12 cellular contexts compared by ENCODE assay signal in the genomic region with DNA sequence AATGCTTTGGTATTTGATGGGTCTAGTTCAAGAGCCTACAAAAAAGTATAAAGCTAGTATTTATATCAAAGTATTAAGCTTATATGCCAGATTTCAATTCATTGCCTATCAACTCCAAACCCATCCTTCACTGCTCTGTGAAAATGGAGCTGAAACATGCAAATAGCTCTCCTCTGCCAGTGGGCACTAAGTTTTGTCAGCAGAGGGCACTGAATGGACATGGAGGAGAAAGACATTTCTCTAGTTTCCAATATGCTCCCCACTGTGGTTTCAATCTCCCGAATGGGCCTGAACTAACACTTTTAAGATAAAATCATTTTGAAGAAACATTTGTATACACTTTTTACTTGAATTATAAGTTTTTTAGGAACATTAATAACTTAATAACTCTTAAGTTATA. TPM values are rescaled to one million over a fixed set of nuclear protein-coding genes. Genes with fewer than 3 reads are reported as not detected.
DNase-seq lines count a peak whose midpoint lies in the region; ATAC-seq, FAIRE-seq and TF ChIP-seq lines count a peak whose summit lies in the region.
"Had no signal": no experiment of that assay in that cellular context is flagged by ENCODE, and none has a peak within 500 bp of the region (broad histone marks: within the 10 kb centered on the region; RNA-seq: fewer than 3 reads in every experiment).

No MANE protein-coding gene starts in this region.

- in situ Hi-C loops in KBM-7 (cut with MboI; ENCODE audit: low pct_unique_long_range_greater_than_20kb, low sequenced_read_pairs) = no loop called here

- TF ChIP-seq EP300 in A549 (IDR thresholded peaks at IDR 0.05) = no peak

- ATAC-seq in A549 (peak; percentile 49 to 50; a peak in 1 of 6 replicates), HG03139 (IDR thresholded peaks at IDR 0.05; ENCODE audit: unreplicated experiment) (no peak)

- CTCF ChIA-PET in A549 (lab: Yijun Ruan, JAX) = interaction anchor here (0.6 to 1.1 kb wide), 5 partner anchors 9 to 622 kb away, joined by 3 to 4 read pairs (median 3); no protein-coding TSS in a partner anchor
- CTCF ChIA-PET in RWPE1 (lab: Yijun Ruan, JAX) = interaction anchor here (0.7 kb wide), 1 partner anchor 680 kb away, joined by 3 read pairs; no protein-coding TSS in a partner anchor

- H3K4me2 ChIP-seq in A549 = no peak overlapping the region

- peak in 1 of 2 experiments; percentile 11 for DNase-seq in A549 (ENCODE audit: low read depth in 1 of 2, low spot score in 1 of 2)
- peak; percentile 28 for DNase-seq in GM03348 (ENCODE audit: low spot score)
- DNase-seq in RWPE1 (ENCODE audit: low spot score) = no peak
- peak; percentile 15 for DNase-seq in fibroblast of mammary gland (ENCODE audit: low read depth)
- DNase-seq in KBM-7 = no peak
- DNase-seq in stimulated activated CD4-positive, alpha-beta T cell treated with anti-CD3 and anti-CD28 coated beads, Interleukin-1b, Interleukin-23, amount 100 ng/mL, for 48 hours = no peak
- no peak for DNase-seq in T-helper 2 cell
- DNase-seq: activated T-cell treated with anti-CD3 and anti-CD28 coated beads for 4 hours, ovary had no signal

- TF ChIP-seq CTCF in A549 (IDR thresholded peaks at IDR 0.05) = no peak; the same call in 2 of the 3 replicates
- TF ChIP-seq CTCF in RWPE1 (conservative IDR thresholded peaks at IDR 0.05; ENCODE audit: low read depth) = peak; percentile 20; the same call in 1 of the 2 replicates
- peak; percentile 21 for TF ChIP-seq CTCF in fibroblast of mammary gland (conservative IDR thresholded peaks at IDR 0.05; ENCODE audit: control insufficient read depth, insufficient read depth, low read depth, low read length)

- no peak overlapping the region for H3K4me3 ChIP-seq in A549
- H3K4me3 ChIP-seq in fibroblast of mammary gland (ENCODE audit: control insufficient read depth, low read depth, low read length) = no peak overlapping the region
- H3K4me3 ChIP-seq: ovary, thoracic aorta had no signal

- no peak overlapping the region for H3K27ac ChIP-seq in A549
- H3K27ac ChIP-seq in RWPE1 = no peak overlapping the region
- H3K27ac ChIP-seq: ovary, thoracic aorta had no signal

- TF ChIP-seq RAD21 in A549 (conservative IDR thresholded peaks at IDR 0.05 in 1 of 2, IDR thresholded peaks at IDR 0.05 in 1 of 2) = peak; percentile 21 to 41; a peak in 2 of 5 replicates

- WGBS in A549 (ENCODE audit: missing lambda C conversion rate) = 82% methylated on average over 1 of the region's 1 CpG

- H3K4me1 ChIP-seq in A549 = no peaks in the 10 kb centered on the region

- no peak for FAIRE-seq in A549 (lab: Jason Lieb, UNC)
- FAIRE-seq: HTR-8/SVneo had no signal

- POLR2A ChIA-PET in A549 (lab: Yijun Ruan, JAX) (no interaction called here), RWPE1 (lab: Yijun Ruan, JAX; ENCODE audit: low non-redundant PET) (no interaction called here)

- no peak for TF ChIP-seq POLR2A in A549 (IDR thresholded peaks at IDR 0.05; ENCODE audit: low read length)

- H3K9me3 ChIP-seq in A549 = no peaks in the 10 kb centered on the region
- H3K9me3 ChIP-seq: ovary, thoracic aorta had no signal

TF ChIP-seq in A549, 52 proteins besides CTCF, POLR2A, EP300 and RAD21 (continues in another document):
- TF ChIP-seq BHLHE40 (IDR thresholded peaks at IDR 0.05; ENCODE audit: low read depth, low read length) = no peak
- TF ChIP-seq, protein P1, sequence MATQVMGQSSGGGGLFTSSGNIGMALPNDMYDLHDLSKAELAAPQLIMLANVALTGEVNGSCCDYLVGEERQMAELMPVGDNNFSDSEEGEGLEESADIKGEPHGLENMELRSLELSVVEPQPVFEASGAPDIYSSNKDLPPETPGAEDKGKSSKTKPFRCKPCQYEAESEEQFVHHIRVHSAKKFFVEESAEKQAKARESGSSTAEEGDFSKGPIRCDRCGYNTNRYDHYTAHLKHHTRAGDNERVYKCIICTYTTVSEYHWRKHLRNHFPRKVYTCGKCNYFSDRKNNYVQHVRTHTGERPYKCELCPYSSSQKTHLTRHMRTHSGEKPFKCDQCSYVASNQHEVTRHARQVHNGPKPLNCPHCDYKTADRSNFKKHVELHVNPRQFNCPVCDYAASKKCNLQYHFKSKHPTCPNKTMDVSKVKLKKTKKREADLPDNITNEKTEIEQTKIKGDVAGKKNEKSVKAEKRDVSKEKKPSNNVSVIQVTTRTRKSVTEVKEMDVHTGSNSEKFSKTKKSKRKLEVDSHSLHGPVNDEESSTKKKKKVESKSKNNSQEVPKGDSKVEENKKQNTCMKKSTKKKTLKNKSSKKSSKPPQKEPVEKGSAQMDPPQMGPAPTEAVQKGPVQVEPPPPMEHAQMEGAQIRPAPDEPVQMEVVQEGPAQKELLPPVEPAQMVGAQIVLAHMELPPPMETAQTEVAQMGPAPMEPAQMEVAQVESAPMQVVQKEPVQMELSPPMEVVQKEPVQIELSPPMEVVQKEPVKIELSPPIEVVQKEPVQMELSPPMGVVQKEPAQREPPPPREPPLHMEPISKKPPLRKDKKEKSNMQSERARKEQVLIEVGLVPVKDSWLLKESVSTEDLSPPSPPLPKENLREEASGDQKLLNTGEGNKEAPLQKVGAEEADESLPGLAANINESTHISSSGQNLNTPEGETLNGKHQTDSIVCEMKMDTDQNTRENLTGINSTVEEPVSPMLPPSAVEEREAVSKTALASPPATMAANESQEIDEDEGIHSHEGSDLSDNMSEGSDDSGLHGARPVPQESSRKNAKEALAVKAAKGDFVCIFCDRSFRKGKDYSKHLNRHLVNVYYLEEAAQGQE (IDR thresholded peaks at IDR 0.05) = no peak
- TF ChIP-seq, protein P2, sequence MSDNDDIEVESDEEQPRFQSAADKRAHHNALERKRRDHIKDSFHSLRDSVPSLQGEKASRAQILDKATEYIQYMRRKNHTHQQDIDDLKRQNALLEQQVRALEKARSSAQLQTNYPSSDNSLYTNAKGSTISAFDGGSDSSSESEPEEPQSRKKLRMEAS (IDR thresholded peaks at IDR 0.05) = no peak
- no peak for TF ChIP-seq CEBPB (IDR thresholded peaks at IDR 0.05)
- TF ChIP-seq ZC3H11A (IDR thresholded peaks at IDR 0.05) = no peak
- TF ChIP-seq, protein P3, sequence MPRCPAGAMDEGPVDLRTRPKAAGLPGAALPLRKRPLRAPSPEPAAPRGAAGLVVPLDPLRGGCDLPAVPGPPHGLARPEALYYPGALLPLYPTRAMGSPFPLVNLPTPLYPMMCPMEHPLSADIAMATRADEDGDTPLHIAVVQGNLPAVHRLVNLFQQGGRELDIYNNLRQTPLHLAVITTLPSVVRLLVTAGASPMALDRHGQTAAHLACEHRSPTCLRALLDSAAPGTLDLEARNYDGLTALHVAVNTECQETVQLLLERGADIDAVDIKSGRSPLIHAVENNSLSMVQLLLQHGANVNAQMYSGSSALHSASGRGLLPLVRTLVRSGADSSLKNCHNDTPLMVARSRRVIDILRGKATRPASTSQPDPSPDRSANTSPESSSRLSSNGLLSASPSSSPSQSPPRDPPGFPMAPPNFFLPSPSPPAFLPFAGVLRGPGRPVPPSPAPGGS (IDR thresholded peaks at IDR 0.05) = no peak
- TF ChIP-seq POLR2AphosphoS2 (conservative IDR thresholded peaks at IDR 0.05; ENCODE audit: low read length) = no peak
- no peak for TF ChIP-seq NR3C1 (IDR thresholded peaks at IDR 0.05)
- no peak for TF ChIP-seq CHD2 (IDR thresholded peaks at IDR 0.05; ENCODE audit: low read length, partially characterized antibody)
- TF ChIP-seq KDM5A (IDR thresholded peaks at IDR 0.05) = no peak
- no peak for TF ChIP-seq TFCP2L1 (CRISPR knock-in tag; IDR thresholded peaks at IDR 0.05)
- TF ChIP-seq FOXS1 (CRISPR knock-in tag; IDR thresholded peaks at IDR 0.05) = no peak
- TF ChIP-seq, protein P4, sequence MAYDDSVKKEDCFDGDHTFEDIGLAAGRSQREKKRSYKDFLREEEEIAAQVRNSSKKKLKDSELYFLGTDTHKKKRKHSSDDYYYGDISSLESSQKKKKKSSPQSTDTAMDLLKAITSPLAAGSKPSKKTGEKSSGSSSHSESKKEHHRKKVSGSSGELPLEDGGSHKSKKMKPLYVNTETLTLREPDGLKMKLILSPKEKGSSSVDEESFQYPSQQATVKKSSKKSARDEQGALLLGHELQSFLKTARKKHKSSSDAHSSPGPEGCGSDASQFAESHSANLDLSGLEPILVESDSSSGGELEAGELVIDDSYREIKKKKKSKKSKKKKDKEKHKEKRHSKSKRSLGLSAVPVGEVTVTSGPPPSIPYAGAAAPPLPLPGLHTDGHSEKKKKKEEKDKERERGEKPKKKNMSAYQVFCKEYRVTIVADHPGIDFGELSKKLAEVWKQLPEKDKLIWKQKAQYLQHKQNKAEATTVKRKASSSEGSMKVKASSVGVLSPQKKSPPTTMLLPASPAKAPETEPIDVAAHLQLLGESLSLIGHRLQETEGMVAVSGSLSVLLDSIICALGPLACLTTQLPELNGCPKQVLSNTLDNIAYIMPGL (CRISPR knock-in tag; IDR thresholded peaks at IDR 0.05; ENCODE audit: borderline replicate concordance) = no peak
- TF ChIP-seq PHF8 (IDR thresholded peaks at IDR 0.05; ENCODE audit: borderline replicate concordance, low read depth) = no peak
- no peak for TF ChIP-seq EHF (CRISPR knock-in tag; IDR thresholded peaks at IDR 0.05)

RNA-seq across cellular contexts. Expression of a gene that starts 12.4 kb away (rescaled TPM):
- 30.7 and 31.6 TPM in 2 replicates for polyA plus RNA-seq in A549 (2011; rRNA removed)
- 23.7 and 26.6 TPM in 2 replicates for polyA plus RNA-seq in A549 (2012; cell fraction: cytosol; rRNA removed)
- 9.0 and 14.4 TPM in 2 replicates for polyA plus RNA-seq in A549 (2012; cell fraction: nucleus; rRNA removed)
- 43.3 to 52.1 TPM (median 44.1 TPM) in 3 replicates for polyA plus RNA-seq in A549 (2017; fragmentation: RNase III; extraction: RNeasy Plus Mini Kit Qiagen cat#74134 plus additional on column Dnase treatment)
- 7.1 and 7.4 TPM in 2 replicates for polyA minus RNA-seq in A549 (2011; rRNA and poly(A)+ RNA removed)

RNA-seq across cellular contexts. Expression of a gene that starts 38.7 kb away (rescaled TPM):
- 13.4 and 15.7 TPM in 2 replicates for polyA plus RNA-seq in A549 (2011; rRNA removed)
- polyA plus RNA-seq in A549 (2012; cell fraction: cytosol; rRNA removed) = 5.8 and 6.0 TPM in 2 replicates
- 5.6 and 8.1 TPM in 2 replicates for polyA plus RNA-seq in A549 (2012; cell fraction: nucleus; rRNA removed)
- 6.7 to 9.4 TPM (median 7.9 TPM) in 3 replicates for polyA plus RNA-seq in A549 (2017; fragmentation: RNase III; extraction: RNeasy Plus Mini Kit Qiagen cat#74134 plus additional on column Dnase treatment)
- polyA minus RNA-seq in A549 (2011; rRNA and poly(A)+ RNA removed) = 2.6 and 5.1 TPM in 2 replicates

RNA-seq across cellular contexts. Expression of a gene that starts 39.1 kb away (rescaled TPM):
- 23.7 and 29.0 TPM in 2 replicates for polyA plus RNA-seq in A549 (2011; rRNA removed)
- 6.7 and 8.8 TPM in 2 replicates for polyA plus RNA-seq in A549 (2012; cell fraction: cytosol; rRNA removed)
- polyA plus RNA-seq in A549 (2012; cell fraction: nucleus; rRNA removed) = 2.2 and 3.3 TPM in 2 replicates
- 10.7 to 11.2 TPM (median 10.9 TPM) in 3 replicates for polyA plus RNA-seq in A549 (2017; fragmentation: RNase III; extraction: RNeasy Plus Mini Kit Qiagen cat#74134 plus additional on column Dnase treatment)
- 4.2 and 4.3 TPM in 2 replicates for polyA minus RNA-seq in A549 (2011; rRNA and poly(A)+ RNA removed)

RNA-seq across cellular contexts. Expression of a gene that starts 58.0 kb away (rescaled TPM):
- polyA plus RNA-seq in A549 (2011; rRNA removed) = 2.5 and 4.6 TPM in 2 replicates
- 0.75 and 0.96 TPM in 2 replicates for polyA plus RNA-seq in A549 (2012; cell fraction: cytosol; rRNA removed)
- polyA plus RNA-seq in A549 (2012; cell fraction: nucleus; rRNA removed) = 0.58 and 0.69 TPM in 2 replicates
- 1.8 to 2.3 TPM (median 2.0 TPM) in 3 replicates for polyA plus RNA-seq in A549 (2017; fragmentation: RNase III; extraction: RNeasy Plus Mini Kit Qiagen cat#74134 plus additional on column Dnase treatment)
- 6.0 and 9.5 TPM in 2 replicates for polyA minus RNA-seq in A549 (2011; rRNA and poly(A)+ RNA removed)

Comparison
In these comparisons a context has a peak if more than half of its experiments do, and no peak if none do; other contexts are left out.
1. DNase-seq: peak in GM03348 (single experiment) and fibroblast of mammary gland (single experiment); none in RWPE1 (single experiment), KBM-7 (single experiment), stimulated activated CD4-positive, alpha-beta T cell treated with anti-CD3 and anti-CD28 coated beads, Interleukin-1b, Interleukin-23, amount 100 ng/mL, for 48 hours (single experiment) and T-helper 2 cell (0 of 5).